1 cellular context compared by ENCODE assay signal in the genomic region with DNA sequence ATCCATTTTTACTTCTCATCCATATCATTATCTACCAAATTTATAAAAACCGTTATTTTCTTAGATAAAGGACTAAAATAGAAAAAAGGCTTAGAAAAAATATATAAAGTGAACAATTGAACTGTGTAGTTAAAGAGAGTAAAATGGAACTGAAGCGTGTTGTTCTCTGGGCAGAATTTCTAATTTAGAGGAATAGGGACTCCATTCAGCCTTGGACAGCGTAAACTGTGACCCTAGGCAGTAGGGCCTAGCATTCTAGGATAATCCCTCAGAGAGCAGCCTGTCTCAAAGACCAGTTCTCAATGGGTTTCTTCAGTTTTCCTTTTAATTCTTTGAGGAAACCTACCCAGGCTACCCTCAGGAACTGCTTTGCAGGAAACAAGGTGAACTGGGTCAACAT.
TF ChIP-seq lines count a peak whose summit lies in the region.

No MANE protein-coding gene starts in this region.

TF ChIP-seq in GM23338, 12 proteins besides CTCF, POLR2A, EP300 and RAD21 (continued from another document):
- TF ChIP-seq REST (IDR thresholded peaks at IDR 0.05; ENCODE audit: unreplicated experiment) (no peak), CREB1 (CRISPR knock-in tag; IDR thresholded peaks at IDR 0.05; ENCODE audit: low read depth) (no peak), ZNF331 (CRISPR knock-in tag; IDR thresholded peaks at IDR 0.05; ENCODE audit: low read depth) (no peak), EZH2 (IDR thresholded peaks at IDR 0.05; ENCODE audit: low read depth, unreplicated experiment) (no peak), POLR2AphosphoS5 (IDR thresholded peaks at IDR 0.05; ENCODE audit: low read depth) (no peak), EZH2phosphoT487 (IDR thresholded peaks at IDR 0.05; ENCODE audit: unreplicated experiment) (no peak), NANOG (IDR thresholded peaks at IDR 0.05; ENCODE audit: borderline replicate concordance) (no peak), ZNF462 (CRISPR knock-in tag; IDR thresholded peaks at IDR 0.05) (no peak)
- TF ChIP-seq, protein P1, sequence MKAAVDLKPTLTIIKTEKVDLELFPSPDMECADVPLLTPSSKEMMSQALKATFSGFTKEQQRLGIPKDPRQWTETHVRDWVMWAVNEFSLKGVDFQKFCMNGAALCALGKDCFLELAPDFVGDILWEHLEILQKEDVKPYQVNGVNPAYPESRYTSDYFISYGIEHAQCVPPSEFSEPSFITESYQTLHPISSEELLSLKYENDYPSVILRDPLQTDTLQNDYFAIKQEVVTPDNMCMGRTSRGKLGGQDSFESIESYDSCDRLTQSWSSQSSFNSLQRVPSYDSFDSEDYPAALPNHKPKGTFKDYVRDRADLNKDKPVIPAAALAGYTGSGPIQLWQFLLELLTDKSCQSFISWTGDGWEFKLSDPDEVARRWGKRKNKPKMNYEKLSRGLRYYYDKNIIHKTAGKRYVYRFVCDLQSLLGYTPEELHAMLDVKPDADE (IDR thresholded peaks at IDR 0.05) = no peak
